1 cellular context compared by ENCODE assay signal in genomic region chr9:35905912-35906679, GRCh38.
TF ChIP-seq lines count a peak whose summit lies in the region.

TSS of gene HRCT1 (plus strand) at chr9:35906202. CDS start at chr9:35906288, 86 bp downstream.

TF ChIP-seq in HepG2, 621 proteins besides CTCF, POLR2A, EP300 and RAD21 (continued from another document and continues in another):
- TF ChIP-seq, protein P1, sequence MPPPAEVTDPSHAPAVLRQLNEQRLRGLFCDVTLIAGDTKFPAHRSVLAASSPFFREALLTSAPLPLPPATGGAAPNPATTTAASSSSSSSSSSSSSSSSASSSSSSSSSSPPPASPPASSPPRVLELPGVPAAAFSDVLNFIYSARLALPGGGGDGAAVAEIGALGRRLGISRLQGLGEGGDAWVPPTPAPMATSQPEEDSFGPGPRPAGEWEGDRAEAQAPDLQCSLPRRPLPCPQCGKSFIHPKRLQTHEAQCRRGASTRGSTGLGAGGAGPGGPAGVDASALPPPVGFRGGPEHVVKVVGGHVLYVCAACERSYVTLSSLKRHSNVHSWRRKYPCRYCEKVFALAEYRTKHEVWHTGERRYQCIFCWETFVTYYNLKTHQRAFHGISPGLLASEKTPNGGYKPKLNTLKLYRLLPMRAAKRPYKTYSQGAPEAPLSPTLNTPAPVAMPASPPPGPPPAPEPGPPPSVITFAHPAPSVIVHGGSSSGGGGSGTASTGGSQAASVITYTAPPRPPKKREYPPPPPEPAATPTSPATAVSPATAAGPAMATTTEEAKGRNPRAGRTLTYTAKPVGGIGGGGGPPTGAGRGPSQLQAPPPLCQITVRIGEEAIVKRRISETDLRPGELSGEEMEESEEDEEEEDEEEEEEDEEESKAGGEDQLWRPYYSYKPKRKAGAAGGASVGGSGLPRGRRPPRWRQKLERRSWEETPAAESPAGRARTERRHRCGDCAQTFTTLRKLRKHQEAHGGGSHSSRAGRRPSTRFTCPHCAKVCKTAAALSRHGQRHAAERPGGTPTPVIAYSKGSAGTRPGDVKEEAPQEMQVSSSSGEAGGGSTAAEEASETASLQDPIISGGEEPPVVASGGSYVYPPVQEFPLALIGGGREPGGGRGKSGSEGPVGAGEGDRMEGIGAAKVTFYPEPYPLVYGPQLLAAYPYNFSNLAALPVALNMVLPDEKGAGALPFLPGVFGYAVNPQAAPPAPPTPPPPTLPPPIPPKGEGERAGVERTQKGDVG (CRISPR knock-in tag; IDR thresholded peaks at IDR 0.05; ENCODE audit: borderline replicate concordance) = peak; percentile 65; the same call in 1 of the 2 replicates
- TF ChIP-seq DBP (CRISPR knock-in tag; IDR thresholded peaks at IDR 0.05; ENCODE audit: not compliant biosample characterization) = no peak
- TF ChIP-seq ZNF816 (CRISPR knock-in tag; IDR thresholded peaks at IDR 0.05; ENCODE audit: borderline replicate concordance) = no peak
- TF ChIP-seq ZNF350 (CRISPR knock-in tag; IDR thresholded peaks at IDR 0.05; ENCODE audit: borderline replicate concordance, low read depth) = 0 out of 2 replicates have a peak, but pooled peaks have one; percentile 36
- no peak for TF ChIP-seq GATAD1 (CRISPR knock-in tag; IDR thresholded peaks at IDR 0.05)
- peak; percentile 60; the same call in 1 of the 2 replicates for TF ChIP-seq ZFY (CRISPR knock-in tag; IDR thresholded peaks at IDR 0.05)
- no peak for TF ChIP-seq ARNT (IDR thresholded peaks at IDR 0.05)
- TF ChIP-seq TOE1 (CRISPR knock-in tag; IDR thresholded peaks at IDR 0.05) = no peak
- no peak for TF ChIP-seq SRSF1 (optimal IDR thresholded peaks at IDR 0.05; ENCODE audit: low read depth, low read length)
- TF ChIP-seq, protein P2, sequence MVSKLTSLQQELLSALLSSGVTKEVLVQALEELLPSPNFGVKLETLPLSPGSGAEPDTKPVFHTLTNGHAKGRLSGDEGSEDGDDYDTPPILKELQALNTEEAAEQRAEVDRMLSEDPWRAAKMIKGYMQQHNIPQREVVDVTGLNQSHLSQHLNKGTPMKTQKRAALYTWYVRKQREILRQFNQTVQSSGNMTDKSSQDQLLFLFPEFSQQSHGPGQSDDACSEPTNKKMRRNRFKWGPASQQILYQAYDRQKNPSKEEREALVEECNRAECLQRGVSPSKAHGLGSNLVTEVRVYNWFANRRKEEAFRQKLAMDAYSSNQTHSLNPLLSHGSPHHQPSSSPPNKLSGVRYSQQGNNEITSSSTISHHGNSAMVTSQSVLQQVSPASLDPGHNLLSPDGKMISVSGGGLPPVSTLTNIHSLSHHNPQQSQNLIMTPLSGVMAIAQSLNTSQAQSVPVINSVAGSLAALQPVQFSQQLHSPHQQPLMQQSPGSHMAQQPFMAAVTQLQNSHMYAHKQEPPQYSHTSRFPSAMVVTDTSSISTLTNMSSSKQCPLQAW (CRISPR knock-in tag; IDR thresholded peaks at IDR 0.05) = peak; percentile 66; the same call in 1 of the 2 replicates
- TF ChIP-seq GTF3A (CRISPR knock-in tag; conservative IDR thresholded peaks at IDR 0.05) = no peak
- no peak for TF ChIP-seq ETV6 (CRISPR knock-in tag; conservative IDR thresholded peaks at IDR 0.05)
- TF ChIP-seq, protein P3, sequence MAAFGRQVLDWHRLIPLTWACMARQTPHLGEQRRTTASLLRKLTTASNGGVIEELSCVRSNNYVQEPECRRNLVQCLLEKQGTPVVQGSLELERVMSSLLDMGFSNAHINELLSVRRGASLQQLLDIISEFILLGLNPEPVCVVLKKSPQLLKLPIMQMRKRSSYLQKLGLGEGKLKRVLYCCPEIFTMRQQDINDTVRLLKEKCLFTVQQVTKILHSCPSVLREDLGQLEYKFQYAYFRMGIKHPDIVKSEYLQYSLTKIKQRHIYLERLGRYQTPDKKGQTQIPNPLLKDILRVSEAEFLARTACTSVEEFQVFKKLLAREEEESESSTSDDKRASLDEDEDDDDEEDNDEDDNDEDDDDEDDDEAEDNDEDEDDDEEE (CRISPR knock-in tag; IDR thresholded peaks at IDR 0.05) = no peak
- TF ChIP-seq DPF2 (CRISPR knock-in tag; IDR thresholded peaks at IDR 0.05; ENCODE audit: borderline replicate concordance, low read depth) = no peak
- TF ChIP-seq GFI1 (CRISPR knock-in tag; IDR thresholded peaks at IDR 0.05; ENCODE audit: borderline replicate concordance) = no peak
- no peak for TF ChIP-seq TBL1XR1 (IDR thresholded peaks at IDR 0.05; ENCODE audit: borderline replicate concordance, low read length, partially characterized antibody)
- no peak for TF ChIP-seq ZNF746 (CRISPR knock-in tag; IDR thresholded peaks at IDR 0.05)
- TF ChIP-seq, protein P4, sequence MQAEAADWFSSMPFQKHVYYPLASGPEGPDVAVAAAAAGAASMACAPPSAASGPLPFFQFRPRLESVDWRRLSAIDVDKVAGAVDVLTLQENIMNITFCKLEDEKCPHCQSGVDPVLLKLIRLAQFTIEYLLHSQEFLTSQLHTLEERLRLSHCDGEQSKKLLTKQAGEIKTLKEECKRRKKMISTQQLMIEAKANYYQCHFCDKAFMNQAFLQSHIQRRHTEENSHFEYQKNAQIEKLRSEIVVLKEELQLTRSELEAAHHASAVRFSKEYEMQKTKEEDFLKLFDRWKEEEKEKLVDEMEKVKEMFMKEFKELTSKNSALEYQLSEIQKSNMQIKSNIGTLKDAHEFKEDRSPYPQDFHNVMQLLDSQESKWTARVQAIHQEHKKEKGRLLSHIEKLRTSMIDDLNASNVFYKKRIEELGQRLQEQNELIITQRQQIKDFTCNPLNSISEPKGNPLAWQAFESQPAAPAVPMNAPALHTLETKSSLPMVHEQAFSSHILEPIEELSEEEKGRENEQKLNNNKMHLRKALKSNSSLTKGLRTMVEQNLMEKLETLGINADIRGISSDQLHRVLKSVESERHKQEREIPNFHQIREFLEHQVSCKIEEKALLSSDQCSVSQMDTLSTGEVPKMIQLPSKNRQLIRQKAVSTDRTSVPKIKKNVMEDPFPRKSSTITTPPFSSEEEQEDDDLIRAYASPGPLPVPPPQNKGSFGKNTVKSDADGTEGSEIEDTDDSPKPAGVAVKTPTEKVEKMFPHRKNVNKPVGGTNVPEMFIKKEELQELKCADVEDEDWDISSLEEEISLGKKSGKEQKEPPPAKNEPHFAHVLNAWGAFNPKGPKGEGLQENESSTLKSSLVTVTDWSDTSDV (CRISPR knock-in tag; IDR thresholded peaks at IDR 0.05) = no peak
- no peak for TF ChIP-seq ZFYVE20 (CRISPR knock-in tag; IDR thresholded peaks at IDR 0.05; ENCODE audit: borderline replicate concordance, low read depth)
- peak; percentile 69; the same call in 1 of the 2 replicates for TF ChIP-seq RXRB (CRISPR knock-in tag; IDR thresholded peaks at IDR 0.05; ENCODE audit: borderline replicate concordance)
- no peak for TF ChIP-seq ERF (CRISPR knock-in tag; IDR thresholded peaks at IDR 0.05)
- TF ChIP-seq ZHX2 (IDR thresholded peaks at IDR 0.05; ENCODE audit: low read depth) = no peak
- TF ChIP-seq ZHX2 (CRISPR knock-in tag; IDR thresholded peaks at IDR 0.05; ENCODE audit: borderline replicate concordance) = no peak
- no peak for TF ChIP-seq ZMAT3 (CRISPR knock-in tag; conservative IDR thresholded peaks at IDR 0.05)
- TF ChIP-seq SRF (IDR thresholded peaks at IDR 0.05; ENCODE audit: low read depth, low read length) = no peak
- no peak for TF ChIP-seq RELA (CRISPR knock-in tag; IDR thresholded peaks at IDR 0.05)
- no peak for TF ChIP-seq ZBTB2 (CRISPR knock-in tag; IDR thresholded peaks at IDR 0.05; ENCODE audit: low read depth)
- TF ChIP-seq MLLT10 (CRISPR knock-in tag; IDR thresholded peaks at IDR 0.05) = no peak
- TF ChIP-seq RAD51 (IDR thresholded peaks at IDR 0.05; ENCODE audit: borderline replicate concordance) = no peak
- peak; percentile 99 for TF ChIP-seq ZMYM3 (CRISPR knock-in tag; IDR thresholded peaks at IDR 0.05)
- no peak for TF ChIP-seq SATB2 (CRISPR knock-in tag; IDR thresholded peaks at IDR 0.05)
- no peak for TF ChIP-seq EEA1 (CRISPR knock-in tag; IDR thresholded peaks at IDR 0.05; ENCODE audit: borderline replicate concordance)
- no peak for TF ChIP-seq ZNF740 (CRISPR knock-in tag; IDR thresholded peaks at IDR 0.05)
- TF ChIP-seq ZNF326 (CRISPR knock-in tag; IDR thresholded peaks at IDR 0.05; ENCODE audit: borderline replicate concordance) = no peak
- TF ChIP-seq TSC22D2 (CRISPR knock-in tag; IDR thresholded peaks at IDR 0.05; ENCODE audit: borderline replicate concordance) = no peak
- TF ChIP-seq MBD4 (IDR thresholded peaks at IDR 0.05; ENCODE audit: borderline replicate concordance, low read length) = no peak
- TF ChIP-seq, protein P5, sequence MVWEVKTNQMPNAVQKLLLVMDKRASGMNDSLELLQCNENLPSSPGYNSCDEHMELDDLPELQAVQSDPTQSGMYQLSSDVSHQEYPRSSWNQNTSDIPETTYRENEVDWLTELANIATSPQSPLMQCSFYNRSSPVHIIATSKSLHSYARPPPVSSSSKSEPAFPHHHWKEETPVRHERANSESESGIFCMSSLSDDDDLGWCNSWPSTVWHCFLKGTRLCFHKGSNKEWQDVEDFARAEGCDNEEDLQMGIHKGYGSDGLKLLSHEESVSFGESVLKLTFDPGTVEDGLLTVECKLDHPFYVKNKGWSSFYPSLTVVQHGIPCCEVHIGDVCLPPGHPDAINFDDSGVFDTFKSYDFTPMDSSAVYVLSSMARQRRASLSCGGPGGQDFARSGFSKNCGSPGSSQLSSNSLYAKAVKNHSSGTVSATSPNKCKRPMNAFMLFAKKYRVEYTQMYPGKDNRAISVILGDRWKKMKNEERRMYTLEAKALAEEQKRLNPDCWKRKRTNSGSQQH (CRISPR knock-in tag; IDR thresholded peaks at IDR 0.05; ENCODE audit: low read depth) = no peak
- no peak for TF ChIP-seq IKZF4 (CRISPR knock-in tag; IDR thresholded peaks at IDR 0.05; ENCODE audit: borderline replicate concordance, low read depth, not compliant biosample characterization)
- no peak for TF ChIP-seq ZNF232 (CRISPR knock-in tag; IDR thresholded peaks at IDR 0.05; ENCODE audit: borderline replicate concordance)
- 0 out of 2 replicates have a peak, but pooled peaks have one; percentile 14 for TF ChIP-seq NRL (CRISPR knock-in tag; IDR thresholded peaks at IDR 0.05; ENCODE audit: borderline replicate concordance)
- no peak for TF ChIP-seq RFX3 (CRISPR knock-in tag; IDR thresholded peaks at IDR 0.05)
- TF ChIP-seq KLF12 (CRISPR knock-in tag; IDR thresholded peaks at IDR 0.05; ENCODE audit: borderline replicate concordance) = no peak
- peak; percentile 57; the same call in 1 of the 2 replicates for TF ChIP-seq BCL6 (CRISPR knock-in tag; IDR thresholded peaks at IDR 0.05)
- TF ChIP-seq HDAC1 (CRISPR knock-in tag; IDR thresholded peaks at IDR 0.05) = peak; percentile 57
- no peak for TF ChIP-seq FOXK1 (CRISPR knock-in tag; IDR thresholded peaks at IDR 0.05; ENCODE audit: borderline replicate concordance, low read depth)
- no peak for TF ChIP-seq SOX6 (IDR thresholded peaks at IDR 0.05)
- no peak; the same call in 1 of the 2 replicates for TF ChIP-seq SOX6 (CRISPR knock-in tag; IDR thresholded peaks at IDR 0.05)
- TF ChIP-seq FIP1L1 (IDR thresholded peaks at IDR 0.05; ENCODE audit: borderline replicate concordance, insufficient read depth, low read depth, low read length) = no peak
- no peak for TF ChIP-seq NFYC (CRISPR knock-in tag; IDR thresholded peaks at IDR 0.05)
- peak; percentile 42; the same call in 1 of the 2 replicates for TF ChIP-seq ZNF121 (CRISPR knock-in tag; IDR thresholded peaks at IDR 0.05)
